Comparison of ENCODE assay signal across 18 cellular contexts in genomic region chr20:46835418-46835817, GRCh38. TPM values are rescaled to one million over a fixed set of nuclear protein-coding genes. Genes with fewer than 3 reads are reported as not detected.
"Had no signal": no experiment of that assay in that cellular context is flagged by ENCODE, and none has a peak within 500 bp of the region (broad histone marks: within the 10 kb centered on the region; RNA-seq: fewer than 3 reads in every experiment).

No MANE protein-coding gene starts in this region.

- H3K9me3 ChIP-seq: ascending aorta, esophagus squamous epithelium, left lung had no signal

- H3K9me3 Mint-ChIP-seq: activated naive CD8-positive, alpha-beta T cell treated with anti-CD3 and anti-CD28 coated beads for 36 hours; T-helper 2 cell treated with Interferon-gamma antibody and Interleukin-4, amounts not matched to agents 5 μg/mL and 100 μg/mL, for 36 hours; type B pancreatic cell had no signal

- H3K27ac Mint-ChIP-seq: activated naive CD8-positive, alpha-beta T cell treated with anti-CD3 and anti-CD28 coated beads for 36 hours; activated T-cell treated with anti-CD3 and anti-CD28 coated beads, Interleukin-2, amount 50 U/mL, for 72 hours; nephron progenitor cell; T-helper 2 cell treated with Interferon-gamma antibody and Interleukin-4, amounts not matched to agents 5 μg/mL and 100 μg/mL, for 36 hours; type B pancreatic cell had no signal

- H3K4me3 Mint-ChIP-seq: activated naive CD8-positive, alpha-beta T cell treated with anti-CD3 and anti-CD28 coated beads for 36 hours; activated T-cell treated with anti-CD3 and anti-CD28 coated beads, Interleukin-2, amount 50 U/mL, for 72 hours; nephron progenitor cell; T-helper 2 cell treated with Interferon-gamma antibody and Interleukin-4, amounts not matched to agents 5 μg/mL and 100 μg/mL, for 36 hours; type B pancreatic cell had no signal

- H3K27me3 Mint-ChIP-seq: type B pancreatic cell had no signal

- H3K4me3 ChIP-seq: ascending aorta, cardiac muscle cell, esophagus squamous epithelium, heart left ventricle, left lung, psoas muscle had no signal

- H3K27me3 ChIP-seq: ascending aorta, cardiac muscle cell had no signal

- H3K27ac ChIP-seq: ascending aorta, cardiac muscle cell, esophagus squamous epithelium, heart left ventricle, left lung, psoas muscle had no signal

- DNase-seq: activated CD4-positive, alpha-beta T cell treated with anti-CD3 and anti-CD28 coated beads for 1 hour; activated CD4-positive, alpha-beta T cell treated with anti-CD3 and anti-CD28 coated beads, Interleukin-2, amount 50 U/mL, for 48 hours; activated gamma-delta T cell treated with Interleukin-2 at 50 U/mL for 16 hours; activated naive CD8-positive, alpha-beta T cell treated with anti-CD3 and anti-CD28 coated beads for 36 hours; activated T-cell treated with anti-CD3 and anti-CD28 coated beads, Interleukin-2, amount 50 U/mL, for 72 hours; esophagus squamous epithelium; foreskin melanocyte; heart left ventricle; left lung; nephron progenitor cell; psoas muscle; stimulated activated CD4-positive, alpha-beta T cell treated with anti-CD3 and anti-CD28 coated beads, Interleukin-2, amount 100 ng/mL, for 48 hours; stimulated activated naive CD4-positive, alpha-beta T cell treated with Interleukin-2 at 50 U/mL for 16 hours had no signal

- ATAC-seq: activated T-cell treated with anti-CD3 and anti-CD28 coated beads, Interleukin-2, amount 50 U/mL, for 72 hours; heart left ventricle; left lung; psoas muscle; sciatic nerve had no signal

- H3K4me1 ChIP-seq: ascending aorta, esophagus squamous epithelium, heart left ventricle, left lung, psoas muscle had no signal

- H3K36me3 ChIP-seq: ascending aorta, cardiac muscle cell, esophagus squamous epithelium, heart left ventricle, left lung had no signal

- H3K36me3 Mint-ChIP-seq: activated naive CD8-positive, alpha-beta T cell treated with anti-CD3 and anti-CD28 coated beads for 36 hours; type B pancreatic cell had no signal

- H3K4me1 Mint-ChIP-seq: activated naive CD8-positive, alpha-beta T cell treated with anti-CD3 and anti-CD28 coated beads for 36 hours had no signal

RNA-seq across cellular contexts. Expression of gene EYA2, which starts 59.2 kb away (rescaled TPM):
- total RNA-seq: activated naive CD8-positive, alpha-beta T cell treated with anti-CD3 and anti-CD28 coated beads for 36 hours had no signal
